In genomic region chr12:51227962-51228361, GRCh38 we compare ENCODE assay signal across 17 cellular contexts. TPM values are rescaled to one million over a fixed set of nuclear protein-coding genes. Genes with fewer than 3 reads are reported as not detected.
DNase-seq lines count a peak whose midpoint lies in the region; ATAC-seq, FAIRE-seq and TF ChIP-seq lines count a peak whose summit lies in the region.
"Had no signal": no experiment of that assay in that cellular context is flagged by ENCODE, and none has a peak within 500 bp of the region (broad histone marks: within the 10 kb centered on the region; RNA-seq: fewer than 3 reads in every experiment).

No MANE protein-coding gene starts in this region.

- 58% methylated on average over 1 of the region's 1 CpG for WGBS in HepG2 (ENCODE audit: low lambda C conversion rate)
- 90% methylated on average over 1 of the region's 1 CpG for WGBS in right lobe of liver (ENCODE audit: insufficient coverage, low coverage, low lambda C conversion rate, missing lambda C conversion rate)
- WGBS in IMR-90 (ENCODE audit: extremely low coverage in 2 of 2, insufficient read length in 1 of 2), 2 experiments = no CpG with 5 or more reads among the region's 1 CpG

- H3K4me3 ChIP-seq in HepG2 (replicated peaks in 1 of 3; ENCODE audit: insufficient read depth in 1 of 3, low read depth in 2 of 3, low read length in 3 of 3) (no peak overlapping the region), right lobe of liver (no peak overlapping the region), IMR-90 (ENCODE audit: insufficient read depth, low read depth, low read length) (no peak overlapping the region)
- H3K4me3 ChIP-seq: BLaER1, HAP-1 had no signal

- H2AFZ ChIP-seq in HepG2 (ENCODE audit: low read length) = no peak overlapping the region
- H2AFZ ChIP-seq in IMR-90 (replicated peaks; ENCODE audit: low read length, poor library complexity) = no peak overlapping the region

- in situ Hi-C loops in HepG2 (cut with HindIII; ENCODE audit: extremely low pct_ligation_motif_present, low pct_unique_long_range_greater_than_20kb) = no loop called here
- in situ Hi-C loops in IMR-90 (cut with MboI; ENCODE audit: low sequenced_read_pairs) = no loop called here

- DNase-seq in HepG2 (ENCODE audit: low spot score) (no peak), right lobe of liver (no peak), IMR-90 (no peak), iPS-NIHi11 (ENCODE audit: low spot score) (no peak), Right ventricle myocardium inferior (ENCODE audit: missing footprints) (no peak)
- DNase-seq: Caco-2; CD4-positive, CD25-positive, alpha-beta regulatory T cell; CD8-positive, alpha-beta T cell; DMS153; DND-41; GOT3 had no signal

- H4K91ac ChIP-seq in IMR-90 (ENCODE audit: insufficient read depth, low read depth, low read length) = no peak overlapping the region

- CTCF ChIA-PET in HepG2 (lab: Yijun Ruan, JAX; ENCODE audit: low intra/inter-chr PET ratio, low total read pairs) = no interaction called here
- CTCF ChIA-PET in IMR-90 (lab: Yijun Ruan, JAX) = no interaction called here

- H2BK20ac ChIP-seq in IMR-90 (ENCODE audit: low read depth, low read length) = no peak overlapping the region

- H3K9ac ChIP-seq in HepG2 (ENCODE audit: insufficient read depth, low read depth, low read length) (no peak overlapping the region), IMR-90 (ENCODE audit: low read depth, low read length) (no peak overlapping the region)
- H3K9ac ChIP-seq: BLaER1 had no signal

- no peaks in the 10 kb centered on the region for H4K20me1 ChIP-seq in HepG2 (ENCODE audit: insufficient read depth, low read length)
- no peaks in the 10 kb centered on the region for H4K20me1 ChIP-seq in IMR-90 (ENCODE audit: insufficient read depth, low read length)
- H4K20me1 ChIP-seq: BLaER1 had no signal

- H2BK15ac ChIP-seq in IMR-90 (ENCODE audit: low read depth, low read length) = no peak overlapping the region

- H3K27ac ChIP-seq in HepG2 (ENCODE audit: extremely low read length, insufficient read depth, low read length) (no peak overlapping the region), right lobe of liver (no peak overlapping the region), IMR-90 (ENCODE audit: insufficient read depth, low read length) (no peak overlapping the region)
- H3K27ac ChIP-seq: BLaER1, C4-2B had no signal

- no peaks in the 10 kb centered on the region for H3K27me3 ChIP-seq in HepG2 (ENCODE audit: control insufficient read depth in 1 of 2, insufficient read depth in 2 of 2, low read length in 2 of 2)
- H3K27me3 ChIP-seq in right lobe of liver = no peaks in the 10 kb centered on the region
- no peaks in the 10 kb centered on the region for H3K27me3 ChIP-seq in IMR-90 (ENCODE audit: control insufficient read depth, insufficient read depth, low read length)
- H3K27me3 ChIP-seq: BLaER1 had no signal

- ATAC-seq in HepG2 (no peak), right lobe of liver (no peak), IMR-90 (ENCODE audit: low read depth) (no peak), Right ventricle myocardium inferior (no peak)
- ATAC-seq: CD8-positive, alpha-beta T cell had no signal

- FAIRE-seq in HepG2 (lab: Jason Lieb, UNC) = no peak
- FAIRE-seq: G401.6, GM12892, H54 had no signal

- no peak overlapping the region for H3K4ac ChIP-seq in IMR-90 (ENCODE audit: low read depth, low read length)

- H3K4me2 ChIP-seq in HepG2 (ENCODE audit: low read depth, low read length) (no peak overlapping the region), IMR-90 (ENCODE audit: low read depth, low read length) (no peak overlapping the region)
- H3K4me2 ChIP-seq: BLaER1 had no signal

- dilution Hi-C loops in IMR-90 (cut with HindIII; ENCODE audit: low sequenced_read_pairs, unreplicated experiment) = no loop called here

- H2AK9ac ChIP-seq in IMR-90 (replicated peaks; ENCODE audit: low read depth, low read length, poor library complexity) = no peak overlapping the region

- TF ChIP-seq RAD21 in HepG2 (CRISPR knock-in tag; IDR thresholded peaks at IDR 0.05) = no peak
- TF ChIP-seq RAD21 in IMR-90 (IDR thresholded peaks at IDR 0.05; ENCODE audit: low read length) = no peak

- H3K9me3 ChIP-seq in HepG2 (ENCODE audit: low read length) = no peaks in the 10 kb centered on the region
- no peaks in the 10 kb centered on the region for H3K9me3 ChIP-seq in right lobe of liver
- H3K9me3 ChIP-seq in IMR-90 (ENCODE audit: control insufficient read depth, insufficient read depth, low read length) = no peaks in the 10 kb centered on the region
- H3K9me3 ChIP-seq: BLaER1, Caco-2, HAP-1 had no signal

- H3K79me2 ChIP-seq in HepG2 (ENCODE audit: insufficient read depth, low read length) = no peaks in the 10 kb centered on the region

- POLR2A ChIA-PET in HepG2 (lab: Yijun Ruan, JAX) = no interaction called here
- POLR2A ChIA-PET in IMR-90 (lab: Charles Lee; ENCODE audit: unreplicated experiment) = no interaction called here

- H2BK5ac ChIP-seq in IMR-90 (ENCODE audit: low read depth, low read length, poor library complexity, severe bottlenecking) = no peak overlapping the region

- H3K79me1 ChIP-seq in IMR-90 (ENCODE audit: low read depth in 1 of 2, low read length in 2 of 2) = no peaks in the 10 kb centered on the region

- no peak overlapping the region for H3K23ac ChIP-seq in IMR-90 (ENCODE audit: low read depth, low read length)

- TF ChIP-seq POLR2A in HepG2 (IDR thresholded peaks at IDR 0.05; ENCODE audit: insufficient read depth in 1 of 2, low read depth in 2 of 2, low read length in 2 of 2) (no peak), right lobe of liver (IDR thresholded peaks at IDR 0.05) (no peak), IMR-90 (IDR thresholded peaks at IDR 0.05; ENCODE audit: low read depth, low read length) (no peak)

- peaks cover 10% of the 10 kb centered on the region; the same call in 1 of the 2 replicates for H3K4me1 ChIP-seq in HepG2 (ENCODE audit: insufficient read depth, low read length)
- no peaks in the 10 kb centered on the region for H3K4me1 ChIP-seq in right lobe of liver
- H3K4me1 ChIP-seq in IMR-90 (ENCODE audit: control insufficient read depth, insufficient read depth, low read length) = no peaks in the 10 kb centered on the region
- H3K4me1 ChIP-seq: BLaER1, Caco-2, HAP-1 had no signal

- TF ChIP-seq EP300 in HepG2 (IDR thresholded peaks at IDR 0.05; ENCODE audit: low read depth in 2 of 2, low read length in 2 of 2) (no peak), HepG2 (CRISPR knock-in tag; IDR thresholded peaks at IDR 0.05; ENCODE audit: borderline replicate concordance) (no peak)

- no peak overlapping the region for H2AK5ac ChIP-seq in IMR-90 (ENCODE audit: low read depth, low read length)

- H3K56ac ChIP-seq in IMR-90 (ENCODE audit: extremely low read depth, insufficient read depth, low read length) = no peak overlapping the region

- no peak overlapping the region for H4K8ac ChIP-seq in IMR-90 (ENCODE audit: low read depth in 2 of 2, low read length in 2 of 2)

- H3K36me3 ChIP-seq in HepG2 (replicated peaks in 1 of 2; ENCODE audit: control insufficient read depth in 1 of 2, insufficient read depth in 2 of 2, low read length in 2 of 2) (no peaks in the 10 kb centered on the region), right lobe of liver (no peaks in the 10 kb centered on the region), IMR-90 (ENCODE audit: control insufficient read depth, insufficient read depth, low read length) (no peaks in the 10 kb centered on the region)
- H3K36me3 ChIP-seq: BLaER1, HAP-1 had no signal

- TF ChIP-seq CTCF in HepG2 (CRISPR knock-in tag; IDR thresholded peaks at IDR 0.05) = no peak
- no peak for TF ChIP-seq CTCF in right lobe of liver (IDR thresholded peaks at IDR 0.05)
- no peak for TF ChIP-seq CTCF in IMR-90 (conservative IDR thresholded peaks at IDR 0.05; ENCODE audit: low read depth, low read length)

- BruUV-seq in HepG2 (replicated peaks; lab: Mats Ljungman, UMichigan) = no TSS peak
- BruUV-seq in IMR-90 (replicated peaks; lab: Mats Ljungman, UMichigan) = no TSS peak

- intact Hi-C loops in HepG2 (cut with micrococcal nuclease; ENCODE audit: unreplicated experiment) = no loop called here
- intact Hi-C loops in right lobe of liver (cut with DNase I) = no loop called here
- intact Hi-C loops in IMR-90 (cut with micrococcal nuclease) = no loop called here
- intact Hi-C loops in Right ventricle myocardium inferior (cut with DNase I) = no loop called here

- no peak overlapping the region for H3K14ac ChIP-seq in IMR-90 (replicated peaks; ENCODE audit: low read depth, low read length)

- no peak overlapping the region for H3K18ac ChIP-seq in IMR-90 (ENCODE audit: low read depth, low read length)

- no peak overlapping the region for H4K5ac ChIP-seq in IMR-90 (ENCODE audit: low read depth, low read length)

- H3K9me1 ChIP-seq in IMR-90 (ENCODE audit: insufficient read depth, low read length) = peaks cover 3% of the 10 kb centered on the region

- no peak overlapping the region for H2BK120ac ChIP-seq in IMR-90 (ENCODE audit: low read depth, low read length)

RNA-seq across cellular contexts. Expression of gene POU6F1, which starts 10.1 kb away (rescaled TPM):
- total RNA-seq in HepG2 (2016; rRNA removed; fragmentation: Illumina TruSeq; extraction: Trizol) (0.41 and 0.51 TPM in 2 replicates), right lobe of liver (1 to 10 TPM; 2.5 to 7.0 (median 3.6) TPM), IMR-90 (2012; rRNA removed) (0.90 and 1.9 TPM in 2 replicates), Right ventricle myocardium inferior (8.6 TPM)
- total RNA-seq in HepG2 (2016; cell fraction: cytosol; rRNA removed; fragmentation: Illumina TruSeq; extraction: Trizol; ENCODE audit: low read depth) = 0.10 TPM in 1 of 2 replicates, not detected in the other
- 0.63 TPM in 1 of 2 replicates, not detected in the other for total RNA-seq in HepG2 (2016; cell fraction: insoluble cytoplasmic fraction; rRNA removed; fragmentation: Illumina TruSeq; extraction: Trizol)
- total RNA-seq in HepG2 (2016; cell fraction: membrane; rRNA removed; fragmentation: Illumina TruSeq; extraction: Trizol) = 0.45 and 0.59 TPM in 2 replicates
- 0.34 and 0.47 TPM in 2 replicates for total RNA-seq in HepG2 (2016; cell fraction: nucleus; rRNA removed; fragmentation: Illumina TruSeq; extraction: Trizol)
- polyA plus RNA-seq in HepG2 (2011; rRNA removed) (0.48 and 1.4 TPM in 2 replicates), IMR-90 (2012; rRNA removed) (3.6 and 4.3 TPM in 2 replicates)
- polyA plus RNA-seq in HepG2 (2011; cell fraction: cytosol; rRNA removed) = 0.23 and 0.44 TPM in 2 replicates
- 1.5 and 1.8 TPM in 2 replicates for polyA plus RNA-seq in HepG2 (2011; cell fraction: nucleus; rRNA removed)
- polyA plus RNA-seq in HepG2 (2012) = 0.42 and 0.75 TPM in 2 replicates
- polyA plus RNA-seq in HepG2 (2016; cell fraction: cytosol; fragmentation: Illumina TruSeq; extraction: Trizol; ENCODE audit: low read depth) = 0.07 and 0.41 TPM in 2 replicates
- 0.44 and 0.77 TPM in 2 replicates for polyA plus RNA-seq in HepG2 (2016; cell fraction: insoluble cytoplasmic fraction; fragmentation: Illumina TruSeq; extraction: Trizol; ENCODE audit: low read depth)
- polyA plus RNA-seq in HepG2 (2016; cell fraction: membrane; fragmentation: Illumina TruSeq; extraction: Trizol; ENCODE audit: low read depth) = 0.98 and 1.3 TPM in 2 replicates
- 0.45 and 1.2 TPM in 2 replicates for polyA plus RNA-seq in HepG2 (2016; cell fraction: nucleus; fragmentation: Illumina TruSeq; extraction: Trizol; ENCODE audit: insufficient read depth, low read depth)
- 0.22 and 7.6 TPM in 2 replicates for polyA minus RNA-seq in HepG2 (2011; rRNA and poly(A)+ RNA removed; ENCODE audit: low replicate concordance)
- not detected in 2 replicates for polyA minus RNA-seq in HepG2 (2011; cell fraction: cytosol; rRNA and poly(A)+ RNA removed)
- polyA minus RNA-seq in HepG2 (2011; cell fraction: nucleus; rRNA and poly(A)+ RNA removed) = 0.52 and 1.5 TPM in 2 replicates
- polyA plus RNA-seq in IMR-90 (2012; cell fraction: cytosol; rRNA removed) = 2.5 and 3.0 TPM in 2 replicates
- polyA plus RNA-seq in IMR-90 (2012; cell fraction: nucleus; rRNA removed; ENCODE audit: low replicate concordance) = 15.2 TPM in 2 replicates

RNA-seq across cellular contexts. Expression of gene DAZAP2, which starts 10.7 kb away (rescaled TPM):
- total RNA-seq in HepG2 (2016; rRNA removed; fragmentation: Illumina TruSeq; extraction: Trizol) = 64.5 and 84.2 TPM in 2 replicates
- 15.2 and 15.6 TPM in 2 replicates for total RNA-seq in HepG2 (2016; cell fraction: cytosol; rRNA removed; fragmentation: Illumina TruSeq; extraction: Trizol; ENCODE audit: low read depth)
- total RNA-seq in HepG2 (2016; cell fraction: insoluble cytoplasmic fraction; rRNA removed; fragmentation: Illumina TruSeq; extraction: Trizol) = 65.9 and 90.3 TPM in 2 replicates
- total RNA-seq in HepG2 (2016; cell fraction: membrane; rRNA removed; fragmentation: Illumina TruSeq; extraction: Trizol) = 34.3 and 38.1 TPM in 2 replicates
- total RNA-seq in HepG2 (2016; cell fraction: nucleus; rRNA removed; fragmentation: Illumina TruSeq; extraction: Trizol) = 34.2 and 36.6 TPM in 2 replicates
- polyA plus RNA-seq in HepG2 (2011; rRNA removed) = 222 and 258 TPM in 2 replicates
- 182 and 210 TPM in 2 replicates for polyA plus RNA-seq in HepG2 (2011; cell fraction: cytosol; rRNA removed)
- 87.4 and 88.0 TPM in 2 replicates for polyA plus RNA-seq in HepG2 (2011; cell fraction: nucleus; rRNA removed)
- polyA plus RNA-seq in HepG2 (2012) = 76.2 and 108 TPM in 2 replicates
- 19.8 and 24.2 TPM in 2 replicates for polyA plus RNA-seq in HepG2 (2016; cell fraction: cytosol; fragmentation: Illumina TruSeq; extraction: Trizol; ENCODE audit: low read depth)
- polyA plus RNA-seq in HepG2 (2016; cell fraction: insoluble cytoplasmic fraction; fragmentation: Illumina TruSeq; extraction: Trizol; ENCODE audit: low read depth) = 145 and 157 TPM in 2 replicates
- polyA plus RNA-seq in HepG2 (2016; cell fraction: membrane; fragmentation: Illumina TruSeq; extraction: Trizol; ENCODE audit: low read depth) = 33.9 and 34.4 TPM in 2 replicates
- 65.7 and 66.4 TPM in 2 replicates for polyA plus RNA-seq in HepG2 (2016; cell fraction: nucleus; fragmentation: Illumina TruSeq; extraction: Trizol; ENCODE audit: insufficient read depth, low read depth)
- polyA minus RNA-seq in HepG2 (2011; rRNA and poly(A)+ RNA removed; ENCODE audit: low replicate concordance) = 262 and 758 TPM in 2 replicates
- polyA minus RNA-seq in HepG2 (2011; cell fraction: cytosol; rRNA and poly(A)+ RNA removed) = 51.4 and 56.4 TPM in 2 replicates
- polyA minus RNA-seq in HepG2 (2011; cell fraction: nucleus; rRNA and poly(A)+ RNA removed) = 56.5 and 81.8 TPM in 2 replicates
- total RNA-seq in right lobe of liver = 100 to 1,000 TPM in 3 of 6 experiments, 10 to 100 TPM in 3; 69.0 to 123 (median 108) TPM
- total RNA-seq in IMR-90 (2012; rRNA removed) = 62.2 and 77.2 TPM in 2 replicates
- 202 and 316 TPM in 2 replicates for polyA plus RNA-seq in IMR-90 (2012; rRNA removed)
- 40.8 and 243 TPM in 2 replicates for polyA plus RNA-seq in IMR-90 (2012; cell fraction: cytosol; rRNA removed)
- 114 and 133 TPM in 2 replicates for polyA plus RNA-seq in IMR-90 (2012; cell fraction: nucleus; rRNA removed; ENCODE audit: low replicate concordance)
- 136 TPM for total RNA-seq in Right ventricle myocardium inferior

RNA-seq across cellular contexts. Expression of gene SMAGP, which starts 42.3 kb away (rescaled TPM):
- 9.2 and 9.4 TPM in 2 replicates for total RNA-seq in HepG2 (2016; rRNA removed; fragmentation: Illumina TruSeq; extraction: Trizol)
- total RNA-seq in HepG2 (2016; cell fraction: cytosol; rRNA removed; fragmentation: Illumina TruSeq; extraction: Trizol; ENCODE audit: low read depth) = 8.8 and 9.7 TPM in 2 replicates
- total RNA-seq in HepG2 (2016; cell fraction: insoluble cytoplasmic fraction; rRNA removed; fragmentation: Illumina TruSeq; extraction: Trizol) = 9.1 and 13.6 TPM in 2 replicates
- total RNA-seq in HepG2 (2016; cell fraction: membrane; rRNA removed; fragmentation: Illumina TruSeq; extraction: Trizol) = 14.6 and 18.5 TPM in 2 replicates
- 7.2 and 9.3 TPM in 2 replicates for total RNA-seq in HepG2 (2016; cell fraction: nucleus; rRNA removed; fragmentation: Illumina TruSeq; extraction: Trizol)
- polyA plus RNA-seq in HepG2 (2011; rRNA removed) = 9.0 and 9.2 TPM in 2 replicates
- polyA plus RNA-seq in HepG2 (2011; cell fraction: cytosol; rRNA removed) = 6.6 and 9.5 TPM in 2 replicates
- polyA plus RNA-seq in HepG2 (2011; cell fraction: nucleus; rRNA removed) = 2.7 and 5.8 TPM in 2 replicates
- 4.8 and 5.7 TPM in 2 replicates for polyA plus RNA-seq in HepG2 (2012)
- 18.2 and 25.0 TPM in 2 replicates for polyA plus RNA-seq in HepG2 (2016; cell fraction: cytosol; fragmentation: Illumina TruSeq; extraction: Trizol; ENCODE audit: low read depth)
- polyA plus RNA-seq in HepG2 (2016; cell fraction: insoluble cytoplasmic fraction; fragmentation: Illumina TruSeq; extraction: Trizol; ENCODE audit: low read depth) = 16.4 and 20.9 TPM in 2 replicates
- polyA plus RNA-seq in HepG2 (2016; cell fraction: membrane; fragmentation: Illumina TruSeq; extraction: Trizol; ENCODE audit: low read depth) = 27.7 and 33.2 TPM in 2 replicates
- 13.7 and 15.1 TPM in 2 replicates for polyA plus RNA-seq in HepG2 (2016; cell fraction: nucleus; fragmentation: Illumina TruSeq; extraction: Trizol; ENCODE audit: insufficient read depth, low read depth)
- 6.2 and 13.0 TPM in 2 replicates for polyA minus RNA-seq in HepG2 (2011; rRNA and poly(A)+ RNA removed; ENCODE audit: low replicate concordance)
- polyA minus RNA-seq in HepG2 (2011; cell fraction: cytosol; rRNA and poly(A)+ RNA removed) = 1.6 and 1.8 TPM in 2 replicates
- 3.0 and 3.2 TPM in 2 replicates for polyA minus RNA-seq in HepG2 (2011; cell fraction: nucleus; rRNA and poly(A)+ RNA removed)
- 1 to 10 TPM; 2.9 to 9.7 (median 5.6) TPM for total RNA-seq in right lobe of liver
- 12.2 and 15.6 TPM in 2 replicates for total RNA-seq in IMR-90 (2012; rRNA removed)
- polyA plus RNA-seq in IMR-90 (2012; rRNA removed) = 35.8 and 42.7 TPM in 2 replicates
- 17.0 and 41.6 TPM in 2 replicates for polyA plus RNA-seq in IMR-90 (2012; cell fraction: cytosol; rRNA removed)
- polyA plus RNA-seq in IMR-90 (2012; cell fraction: nucleus; rRNA removed; ENCODE audit: low replicate concordance) = 6.5 and 18.3 TPM in 2 replicates
- total RNA-seq in Right ventricle myocardium inferior = 3.8 TPM

RNA-seq across cellular contexts. Expression of gene TFCP2, which starts 55.0 kb away (rescaled TPM):
- 10.0 and 17.4 TPM in 2 replicates for total RNA-seq in HepG2 (2016; rRNA removed; fragmentation: Illumina TruSeq; extraction: Trizol)
- total RNA-seq in HepG2 (2016; cell fraction: cytosol; rRNA removed; fragmentation: Illumina TruSeq; extraction: Trizol; ENCODE audit: low read depth) = 3.0 and 4.3 TPM in 2 replicates
- 9.8 and 15.5 TPM in 2 replicates for total RNA-seq in HepG2 (2016; cell fraction: insoluble cytoplasmic fraction; rRNA removed; fragmentation: Illumina TruSeq; extraction: Trizol)
- 5.3 and 5.4 TPM in 2 replicates for total RNA-seq in HepG2 (2016; cell fraction: membrane; rRNA removed; fragmentation: Illumina TruSeq; extraction: Trizol)
- 8.8 and 11.1 TPM in 2 replicates for total RNA-seq in HepG2 (2016; cell fraction: nucleus; rRNA removed; fragmentation: Illumina TruSeq; extraction: Trizol)
- 5.7 and 7.6 TPM in 2 replicates for polyA plus RNA-seq in HepG2 (2011; rRNA removed)
- polyA plus RNA-seq in HepG2 (2011; cell fraction: cytosol; rRNA removed) = 3.4 and 5.0 TPM in 2 replicates
- 3.2 and 4.1 TPM in 2 replicates for polyA plus RNA-seq in HepG2 (2011; cell fraction: nucleus; rRNA removed)
- polyA plus RNA-seq in HepG2 (2012) = 9.7 and 12.0 TPM in 2 replicates
- 1.1 and 1.2 TPM in 2 replicates for polyA plus RNA-seq in HepG2 (2016; cell fraction: cytosol; fragmentation: Illumina TruSeq; extraction: Trizol; ENCODE audit: low read depth)
- polyA plus RNA-seq in HepG2 (2016; cell fraction: insoluble cytoplasmic fraction; fragmentation: Illumina TruSeq; extraction: Trizol; ENCODE audit: low read depth) = 27.1 and 28.3 TPM in 2 replicates
- polyA plus RNA-seq in HepG2 (2016; cell fraction: membrane; fragmentation: Illumina TruSeq; extraction: Trizol; ENCODE audit: low read depth) = 5.2 and 5.6 TPM in 2 replicates
- 17.1 and 17.2 TPM in 2 replicates for polyA plus RNA-seq in HepG2 (2016; cell fraction: nucleus; fragmentation: Illumina TruSeq; extraction: Trizol; ENCODE audit: insufficient read depth, low read depth)
- 3.8 and 10.5 TPM in 2 replicates for polyA minus RNA-seq in HepG2 (2011; rRNA and poly(A)+ RNA removed; ENCODE audit: low replicate concordance)
- polyA minus RNA-seq in HepG2 (2011; cell fraction: cytosol; rRNA and poly(A)+ RNA removed) = 4.2 and 4.7 TPM in 2 replicates
- 7.3 and 8.1 TPM in 2 replicates for polyA minus RNA-seq in HepG2 (2011; cell fraction: nucleus; rRNA and poly(A)+ RNA removed)
- 1 to 10 TPM; 6.3 to 9.4 (median 7.3) TPM for total RNA-seq in right lobe of liver
- 10.0 and 13.3 TPM in 2 replicates for total RNA-seq in IMR-90 (2012; rRNA removed)
- polyA plus RNA-seq in IMR-90 (2012; rRNA removed) = 13.8 and 15.4 TPM in 2 replicates
- polyA plus RNA-seq in IMR-90 (2012; cell fraction: cytosol; rRNA removed) = 4.6 and 9.0 TPM in 2 replicates
- 3.1 and 19.2 TPM in 2 replicates for polyA plus RNA-seq in IMR-90 (2012; cell fraction: nucleus; rRNA removed; ENCODE audit: low replicate concordance)
- total RNA-seq in Right ventricle myocardium inferior = 22.3 TPM
